Comparison of ENCODE assay signal across 3 cellular contexts in genomic region chr2:206381881-206382280, GRCh38.
TF ChIP-seq lines count a peak whose summit lies in the region.

No MANE protein-coding gene starts in this region.

TF ChIP-seq in HepG2, 621 proteins besides CTCF, POLR2A, EP300 and RAD21:
- TF ChIP-seq MAFK (conservative IDR thresholded peaks at IDR 0.05 in 1 of 2, IDR thresholded peaks at IDR 0.05 in 1 of 2; ENCODE audit: low read length in 2 of 2) = peak; percentile 75 to 76
- peak; percentile 48; the same call in 1 of the 2 replicates for TF ChIP-seq MAFF (IDR thresholded peaks at IDR 0.05; ENCODE audit: low read depth, low read length)
- no peak for TF ChIP-seq ZNF180 (CRISPR knock-in tag; IDR thresholded peaks at IDR 0.05; ENCODE audit: borderline replicate concordance, low read depth)
- peak; percentile 54 for TF ChIP-seq CREB1 (IDR thresholded peaks at IDR 0.05)
- no peak for TF ChIP-seq CREB1 (CRISPR knock-in tag; IDR thresholded peaks at IDR 0.05)
TF ChIP-seq in HepG2: peak in this region for 3.

TF ChIP-seq in A549, 52 proteins besides CTCF, POLR2A, EP300 and RAD21:
- no peak for TF ChIP-seq HES2 (IDR thresholded peaks at IDR 0.05)
- peak; percentile 72 for TF ChIP-seq MAFK (IDR thresholded peaks at IDR 0.05; ENCODE audit: partially characterized antibody)

TF ChIP-seq in K562, 482 proteins besides CTCF, POLR2A, EP300 and RAD21:
- 0 out of 2 replicates have a peak, but pooled peaks have one; percentile 41 for TF ChIP-seq ZNF316 (IDR thresholded peaks at IDR 0.05)
- no peak for TF ChIP-seq BRF1 (IDR thresholded peaks at IDR 0.05; ENCODE audit: borderline replicate concordance, extremely low read depth, insufficient read length)
